2 cellular contexts compared by ENCODE assay signal in the genomic region with DNA sequence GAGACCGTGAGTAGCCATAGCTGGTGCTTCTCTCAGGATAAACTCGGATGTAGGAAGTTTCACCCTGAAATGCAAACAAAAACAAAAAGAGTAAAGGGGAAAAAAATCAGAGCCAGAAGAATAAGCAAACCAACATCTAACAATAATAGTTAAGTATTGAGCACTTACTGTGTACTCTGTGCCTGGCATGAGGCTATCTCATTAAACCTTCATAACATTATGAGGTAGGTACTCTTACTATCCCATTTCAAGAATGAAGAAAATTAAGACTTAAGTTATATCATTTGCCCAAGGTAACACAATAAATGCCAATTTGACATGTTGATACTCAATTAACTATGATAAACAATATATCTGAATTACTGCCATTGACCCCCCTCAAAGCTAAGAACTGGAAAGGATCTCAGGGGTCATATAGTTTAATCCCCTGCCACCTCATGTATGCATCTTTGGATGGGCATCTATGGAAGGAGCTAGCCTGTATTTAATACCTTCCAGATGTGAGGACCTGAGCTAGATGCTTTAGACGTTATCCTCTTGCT.
A peak's percentile ranks its signal among the peaks of the same experiment; 100 is the strongest.
TF ChIP-seq lines count a peak whose summit lies in the region.

No MANE protein-coding gene starts in this region.

TF ChIP-seq in HEK293, 187 proteins besides CTCF, POLR2A, EP300 and RAD21:
- TF ChIP-seq, protein P1, sequence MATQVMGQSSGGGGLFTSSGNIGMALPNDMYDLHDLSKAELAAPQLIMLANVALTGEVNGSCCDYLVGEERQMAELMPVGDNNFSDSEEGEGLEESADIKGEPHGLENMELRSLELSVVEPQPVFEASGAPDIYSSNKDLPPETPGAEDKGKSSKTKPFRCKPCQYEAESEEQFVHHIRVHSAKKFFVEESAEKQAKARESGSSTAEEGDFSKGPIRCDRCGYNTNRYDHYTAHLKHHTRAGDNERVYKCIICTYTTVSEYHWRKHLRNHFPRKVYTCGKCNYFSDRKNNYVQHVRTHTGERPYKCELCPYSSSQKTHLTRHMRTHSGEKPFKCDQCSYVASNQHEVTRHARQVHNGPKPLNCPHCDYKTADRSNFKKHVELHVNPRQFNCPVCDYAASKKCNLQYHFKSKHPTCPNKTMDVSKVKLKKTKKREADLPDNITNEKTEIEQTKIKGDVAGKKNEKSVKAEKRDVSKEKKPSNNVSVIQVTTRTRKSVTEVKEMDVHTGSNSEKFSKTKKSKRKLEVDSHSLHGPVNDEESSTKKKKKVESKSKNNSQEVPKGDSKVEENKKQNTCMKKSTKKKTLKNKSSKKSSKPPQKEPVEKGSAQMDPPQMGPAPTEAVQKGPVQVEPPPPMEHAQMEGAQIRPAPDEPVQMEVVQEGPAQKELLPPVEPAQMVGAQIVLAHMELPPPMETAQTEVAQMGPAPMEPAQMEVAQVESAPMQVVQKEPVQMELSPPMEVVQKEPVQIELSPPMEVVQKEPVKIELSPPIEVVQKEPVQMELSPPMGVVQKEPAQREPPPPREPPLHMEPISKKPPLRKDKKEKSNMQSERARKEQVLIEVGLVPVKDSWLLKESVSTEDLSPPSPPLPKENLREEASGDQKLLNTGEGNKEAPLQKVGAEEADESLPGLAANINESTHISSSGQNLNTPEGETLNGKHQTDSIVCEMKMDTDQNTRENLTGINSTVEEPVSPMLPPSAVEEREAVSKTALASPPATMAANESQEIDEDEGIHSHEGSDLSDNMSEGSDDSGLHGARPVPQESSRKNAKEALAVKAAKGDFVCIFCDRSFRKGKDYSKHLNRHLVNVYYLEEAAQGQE (tag by site-specific recombination; IDR thresholded peaks at IDR 0.05): no peak
- TF ChIP-seq, protein P2, sequence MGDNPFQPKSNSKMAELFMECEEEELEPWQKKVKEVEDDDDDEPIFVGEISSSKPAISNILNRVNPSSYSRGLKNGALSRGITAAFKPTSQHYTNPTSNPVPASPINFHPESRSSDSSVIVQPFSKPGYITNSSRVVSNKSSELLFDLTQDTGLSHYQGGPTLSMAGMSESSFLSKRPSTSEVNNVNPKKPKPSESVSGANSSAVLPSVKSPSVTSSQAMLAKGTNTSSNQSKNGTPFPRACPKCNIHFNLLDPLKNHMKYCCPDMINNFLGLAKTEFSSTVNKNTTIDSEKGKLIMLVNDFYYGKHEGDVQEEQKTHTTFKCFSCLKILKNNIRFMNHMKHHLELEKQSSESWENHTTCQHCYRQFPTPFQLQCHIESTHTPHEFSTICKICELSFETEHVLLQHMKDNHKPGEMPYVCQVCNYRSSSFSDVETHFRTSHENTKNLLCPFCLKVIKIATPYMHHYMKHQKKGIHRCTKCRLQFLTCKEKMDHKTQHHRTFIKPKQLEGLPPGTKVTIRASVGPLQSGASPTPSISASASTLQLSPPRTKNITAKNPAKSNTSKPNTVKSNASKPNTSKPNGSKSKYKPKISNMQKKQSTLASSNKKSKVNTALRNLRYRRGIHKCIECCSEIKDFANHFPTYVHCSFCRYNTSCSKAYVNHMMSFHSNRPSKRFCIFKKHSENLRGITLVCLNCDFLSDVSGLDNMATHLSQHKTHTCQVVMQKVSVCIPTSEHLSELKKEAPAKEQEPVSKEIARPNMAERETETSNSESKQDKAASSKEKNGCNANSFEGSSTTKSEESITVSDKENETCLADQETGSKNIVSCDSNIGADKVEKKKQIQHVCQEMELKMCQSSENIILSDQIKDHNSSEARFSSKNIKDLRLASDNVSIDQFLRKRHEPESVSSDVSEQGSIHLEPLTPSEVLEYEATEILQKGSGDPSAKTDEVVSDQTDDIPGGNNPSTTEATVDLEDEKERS (tag by site-specific recombination; IDR thresholded peaks at IDR 0.05): no peak
- no peak for TF ChIP-seq ZBTB7A (tag by site-specific recombination; IDR thresholded peaks at IDR 0.05; ENCODE audit: low read depth)
- TF ChIP-seq GFI1B (tag by site-specific recombination; IDR thresholded peaks at IDR 0.05): no peak
- no peak for TF ChIP-seq TRIM28 (IDR thresholded peaks at IDR 0.05; ENCODE audit: borderline replicate concordance, low read length)
- peak; percentile 87 for TF ChIP-seq ZNF664 (tag by site-specific recombination; IDR thresholded peaks at IDR 0.05)
- TF ChIP-seq, protein P3, sequence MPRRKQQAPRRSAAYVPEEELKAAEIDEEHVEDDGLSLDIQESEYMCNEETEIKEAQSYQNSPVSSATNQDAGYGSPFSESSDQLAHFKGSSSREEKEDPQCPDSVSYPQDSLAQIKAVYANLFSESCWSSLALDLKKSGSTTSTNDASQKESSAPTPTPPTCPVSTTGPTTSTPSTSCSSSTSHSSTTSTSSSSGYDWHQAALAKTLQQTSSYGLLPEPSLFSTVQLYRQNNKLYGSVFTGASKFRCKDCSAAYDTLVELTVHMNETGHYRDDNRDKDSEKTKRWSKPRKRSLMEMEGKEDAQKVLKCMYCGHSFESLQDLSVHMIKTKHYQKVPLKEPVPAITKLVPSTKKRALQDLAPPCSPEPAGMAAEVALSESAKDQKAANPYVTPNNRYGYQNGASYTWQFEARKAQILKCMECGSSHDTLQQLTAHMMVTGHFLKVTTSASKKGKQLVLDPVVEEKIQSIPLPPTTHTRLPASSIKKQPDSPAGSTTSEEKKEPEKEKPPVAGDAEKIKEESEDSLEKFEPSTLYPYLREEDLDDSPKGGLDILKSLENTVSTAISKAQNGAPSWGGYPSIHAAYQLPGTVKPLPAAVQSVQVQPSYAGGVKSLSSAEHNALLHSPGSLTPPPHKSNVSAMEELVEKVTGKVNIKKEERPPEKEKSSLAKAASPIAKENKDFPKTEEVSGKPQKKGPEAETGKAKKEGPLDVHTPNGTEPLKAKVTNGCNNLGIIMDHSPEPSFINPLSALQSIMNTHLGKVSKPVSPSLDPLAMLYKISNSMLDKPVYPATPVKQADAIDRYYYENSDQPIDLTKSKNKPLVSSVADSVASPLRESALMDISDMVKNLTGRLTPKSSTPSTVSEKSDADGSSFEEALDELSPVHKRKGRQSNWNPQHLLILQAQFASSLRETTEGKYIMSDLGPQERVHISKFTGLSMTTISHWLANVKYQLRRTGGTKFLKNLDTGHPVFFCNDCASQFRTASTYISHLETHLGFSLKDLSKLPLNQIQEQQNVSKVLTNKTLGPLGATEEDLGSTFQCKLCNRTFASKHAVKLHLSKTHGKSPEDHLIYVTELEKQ (tag by site-specific recombination; IDR thresholded peaks at IDR 0.05; ENCODE audit: borderline replicate concordance): no peak

TF ChIP-seq in GM12891, 5 proteins besides CTCF, POLR2A, EP300 and RAD21:
- no peak for TF ChIP-seq PAX5 (IDR thresholded peaks at IDR 0.05; ENCODE audit: insufficient read depth, low read length, severe bottlenecking)
- TF ChIP-seq POLR2AphosphoS5 (IDR thresholded peaks at IDR 0.05; ENCODE audit: low read depth, low read length): no peak
- no peak for TF ChIP-seq POU2F2 (IDR thresholded peaks at IDR 0.05; ENCODE audit: low read depth, low read length)
- no peak for TF ChIP-seq TAF1 (IDR thresholded peaks at IDR 0.05; ENCODE audit: low read depth, low read length)
